Comparison of ENCODE assay signal across 1 cellular context in the genomic region with DNA sequence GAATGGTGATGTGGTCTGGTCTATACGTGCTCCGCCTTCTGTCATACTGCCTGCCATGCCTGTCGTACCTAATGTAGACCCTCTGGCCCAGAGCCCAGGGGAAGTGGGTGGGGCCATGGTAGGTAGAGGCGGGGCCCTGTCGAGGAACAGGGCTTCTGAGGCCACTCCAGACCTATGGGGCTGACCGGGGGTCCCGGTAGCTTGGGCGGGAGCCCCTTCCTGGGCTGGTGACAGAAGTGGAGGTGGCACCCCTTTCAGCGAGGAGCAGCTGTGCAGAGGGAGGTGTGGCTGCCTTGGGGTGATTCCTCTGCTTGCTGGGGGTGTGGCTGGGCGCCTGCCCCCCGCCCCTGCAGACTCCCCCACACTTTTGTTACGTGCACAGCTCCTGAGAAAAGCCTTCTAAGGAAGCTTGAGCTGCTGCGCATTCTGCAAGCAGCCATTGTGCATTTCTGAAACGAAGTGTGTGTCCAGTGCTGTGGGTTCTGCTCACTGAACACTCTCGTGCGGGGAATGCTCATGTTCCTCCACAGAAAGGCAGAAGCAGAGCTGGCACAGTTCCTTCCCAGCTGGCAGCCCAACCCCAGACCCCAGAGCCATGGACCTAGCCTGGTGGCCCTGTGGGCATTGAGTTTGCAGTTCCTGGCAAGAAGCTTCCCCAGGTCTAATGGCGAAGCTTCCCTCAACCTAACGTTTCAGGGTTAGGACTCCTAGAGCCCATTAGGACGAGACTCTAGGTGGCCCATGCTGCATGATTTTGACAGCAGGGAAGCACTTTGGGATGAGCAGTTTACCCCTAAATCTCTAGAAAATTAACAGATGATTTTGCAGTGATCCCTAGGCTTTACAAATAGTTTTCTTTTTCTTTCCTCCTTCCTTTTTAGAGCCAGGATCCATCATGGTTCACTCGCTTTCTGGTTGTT.
TF ChIP-seq lines count a peak whose summit lies in the region.

No MANE protein-coding gene starts in this region.

TF ChIP-seq in liver, 16 proteins besides CTCF, POLR2A, EP300 and RAD21 (continued from another document):
- TF ChIP-seq, protein P1, sequence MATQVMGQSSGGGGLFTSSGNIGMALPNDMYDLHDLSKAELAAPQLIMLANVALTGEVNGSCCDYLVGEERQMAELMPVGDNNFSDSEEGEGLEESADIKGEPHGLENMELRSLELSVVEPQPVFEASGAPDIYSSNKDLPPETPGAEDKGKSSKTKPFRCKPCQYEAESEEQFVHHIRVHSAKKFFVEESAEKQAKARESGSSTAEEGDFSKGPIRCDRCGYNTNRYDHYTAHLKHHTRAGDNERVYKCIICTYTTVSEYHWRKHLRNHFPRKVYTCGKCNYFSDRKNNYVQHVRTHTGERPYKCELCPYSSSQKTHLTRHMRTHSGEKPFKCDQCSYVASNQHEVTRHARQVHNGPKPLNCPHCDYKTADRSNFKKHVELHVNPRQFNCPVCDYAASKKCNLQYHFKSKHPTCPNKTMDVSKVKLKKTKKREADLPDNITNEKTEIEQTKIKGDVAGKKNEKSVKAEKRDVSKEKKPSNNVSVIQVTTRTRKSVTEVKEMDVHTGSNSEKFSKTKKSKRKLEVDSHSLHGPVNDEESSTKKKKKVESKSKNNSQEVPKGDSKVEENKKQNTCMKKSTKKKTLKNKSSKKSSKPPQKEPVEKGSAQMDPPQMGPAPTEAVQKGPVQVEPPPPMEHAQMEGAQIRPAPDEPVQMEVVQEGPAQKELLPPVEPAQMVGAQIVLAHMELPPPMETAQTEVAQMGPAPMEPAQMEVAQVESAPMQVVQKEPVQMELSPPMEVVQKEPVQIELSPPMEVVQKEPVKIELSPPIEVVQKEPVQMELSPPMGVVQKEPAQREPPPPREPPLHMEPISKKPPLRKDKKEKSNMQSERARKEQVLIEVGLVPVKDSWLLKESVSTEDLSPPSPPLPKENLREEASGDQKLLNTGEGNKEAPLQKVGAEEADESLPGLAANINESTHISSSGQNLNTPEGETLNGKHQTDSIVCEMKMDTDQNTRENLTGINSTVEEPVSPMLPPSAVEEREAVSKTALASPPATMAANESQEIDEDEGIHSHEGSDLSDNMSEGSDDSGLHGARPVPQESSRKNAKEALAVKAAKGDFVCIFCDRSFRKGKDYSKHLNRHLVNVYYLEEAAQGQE (IDR thresholded peaks at IDR 0.05), result no peak
- TF ChIP-seq YY1 (IDR thresholded peaks at IDR 0.05), result no peak
- TF ChIP-seq, protein P2, sequence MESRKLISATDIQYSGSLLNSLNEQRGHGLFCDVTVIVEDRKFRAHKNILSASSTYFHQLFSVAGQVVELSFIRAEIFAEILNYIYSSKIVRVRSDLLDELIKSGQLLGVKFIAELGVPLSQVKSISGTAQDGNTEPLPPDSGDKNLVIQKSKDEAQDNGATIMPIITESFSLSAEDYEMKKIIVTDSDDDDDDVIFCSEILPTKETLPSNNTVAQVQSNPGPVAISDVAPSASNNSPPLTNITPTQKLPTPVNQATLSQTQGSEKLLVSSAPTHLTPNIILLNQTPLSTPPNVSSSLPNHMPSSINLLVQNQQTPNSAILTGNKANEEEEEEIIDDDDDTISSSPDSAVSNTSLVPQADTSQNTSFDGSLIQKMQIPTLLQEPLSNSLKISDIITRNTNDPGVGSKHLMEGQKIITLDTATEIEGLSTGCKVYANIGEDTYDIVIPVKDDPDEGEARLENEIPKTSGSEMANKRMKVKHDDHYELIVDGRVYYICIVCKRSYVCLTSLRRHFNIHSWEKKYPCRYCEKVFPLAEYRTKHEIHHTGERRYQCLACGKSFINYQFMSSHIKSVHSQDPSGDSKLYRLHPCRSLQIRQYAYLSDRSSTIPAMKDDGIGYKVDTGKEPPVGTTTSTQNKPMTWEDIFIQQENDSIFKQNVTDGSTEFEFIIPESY (IDR thresholded peaks at IDR 0.05), result no peak
- TF ChIP-seq GABPA (IDR thresholded peaks at IDR 0.05 in 1 of 2, conservative IDR thresholded peaks at IDR 0.05 in 1 of 2), result no peak
- TF ChIP-seq MAX (IDR thresholded peaks at IDR 0.05), result no peak
- no peak for TF ChIP-seq JUND (IDR thresholded peaks at IDR 0.05)
- TF ChIP-seq SP1 (IDR thresholded peaks at IDR 0.05), result no peak
- TF ChIP-seq FOXA1 (IDR thresholded peaks at IDR 0.05), result no peak
- TF ChIP-seq RXRA (IDR thresholded peaks at IDR 0.05), result no peak
- TF ChIP-seq ATF3 (IDR thresholded peaks at IDR 0.05), result no peak
- TF ChIP-seq NR2F2 (IDR thresholded peaks at IDR 0.05), result no peak
- no peak for TF ChIP-seq FOXA2 (IDR thresholded peaks at IDR 0.05)
